In genomic region chr11:7597620-7598019, GRCh38 we compare ENCODE assay signal across 14 cellular contexts.
A peak's percentile ranks its signal among the peaks of the same experiment; 100 is the strongest.
DNase-seq lines count a peak whose midpoint lies in the region; ATAC-seq and TF ChIP-seq lines count a peak whose summit lies in the region.
"Had no signal": no experiment of that assay in that cellular context is flagged by ENCODE, and none has a peak within 500 bp of the region (broad histone marks: within the 10 kb centered on the region; RNA-seq: fewer than 3 reads in every experiment).

No MANE protein-coding gene starts in this region.

- H3K4me3 ChIP-seq in RWPE2 (ENCODE audit: severe bottlenecking) (no peak overlapping the region), lower lobe of right lung (no peak overlapping the region), upper lobe of right lung (no peak overlapping the region)
- H3K4me3 ChIP-seq: GM12878 had no signal

- H3K27me3 ChIP-seq in RWPE2 (ENCODE audit: insufficient read depth, poor library complexity, severe bottlenecking) (no peaks in the 10 kb centered on the region), lower lobe of right lung (ENCODE audit: low read depth) (no peaks in the 10 kb centered on the region), upper lobe of right lung (no peaks in the 10 kb centered on the region)

- intact Hi-C loops in lower lobe of right lung (cut with DNase I) = no loop called here
- intact Hi-C loops in upper lobe of right lung (cut with DNase I) = no loop called here

- H3K36me3 ChIP-seq in RWPE2 (ENCODE audit: low read depth) (no peaks in the 10 kb centered on the region), lower lobe of right lung (no peaks in the 10 kb centered on the region), upper lobe of right lung (no peaks in the 10 kb centered on the region)

- peaks cover 44% of the 10 kb centered on the region for H3K4me1 ChIP-seq in RWPE2 (ENCODE audit: insufficient read depth, poor library complexity, severe bottlenecking)
- peaks cover 33% of the 10 kb centered on the region for H3K4me1 ChIP-seq in lower lobe of right lung
- peaks cover 44% of the 10 kb centered on the region for H3K4me1 ChIP-seq in upper lobe of right lung

- peak; percentile 2 for DNase-seq in NCI-H146 (lab: John Stamatoyannopoulos, UW)
- DNase-seq in NCI-H146 treated with DMSO at 0.1 percent for 48 hours (lab: John Stamatoyannopoulos, UW; ENCODE audit: unreplicated experiment) = no peak
- DNase-seq in RWPE2 (ENCODE audit: low spot score) = no peak
- DNase-seq in lower lobe of right lung = peak; percentile 72
- DNase-seq in upper lobe of right lung = peak; percentile 77
- DNase-seq in cerebellum (ENCODE audit: low spot score) = no peak
- DNase-seq in NCI-H1930 (lab: John Stamatoyannopoulos, UW) = no peak
- DNase-seq: amygdala; effector CD4-positive, alpha-beta T cell; glutamatergic neuron; NCI-H446 treated with DMSO at 0.1 percent for 48 hours had no signal

- TF ChIP-seq CTCF in RWPE2 (IDR thresholded peaks at IDR 0.05; ENCODE audit: poor library complexity, severe bottlenecking) (no peak), lower lobe of right lung (IDR thresholded peaks at IDR 0.05) (no peak), upper lobe of right lung (IDR thresholded peaks at IDR 0.05) (no peak)

- ATAC-seq in RWPE2 (ENCODE audit: low read depth) (peak; percentile 60), lower lobe of right lung (peak; percentile 91), upper lobe of right lung (peak; percentile 87), HG03196 (IDR thresholded peaks at IDR 0.05; ENCODE audit: unreplicated experiment) (no peak)
- ATAC-seq: GM12878, Right ventricle myocardium inferior had no signal

- no peaks in the 10 kb centered on the region for H3K9me3 ChIP-seq in RWPE2 (ENCODE audit: severe bottlenecking)
- no peaks in the 10 kb centered on the region for H3K9me3 ChIP-seq in lower lobe of right lung
- H3K9me3 ChIP-seq in upper lobe of right lung = no peaks in the 10 kb centered on the region

- H3K27ac ChIP-seq in RWPE2 (ENCODE audit: poor library complexity, severe bottlenecking) = no peak overlapping the region
- H3K27ac ChIP-seq in lower lobe of right lung = peak overlapping the region; percentile 47
- H3K27ac ChIP-seq in upper lobe of right lung = peak overlapping the region; percentile 70

Comparison
In these comparisons a context has a peak if more than half of its experiments do, and no peak if none do; other contexts are left out.
1. DNase-seq: peak in NCI-H146 (single experiment), lower lobe of right lung (single experiment) and upper lobe of right lung (single experiment); none in NCI-H146 treated with DMSO at 0.1 percent for 48 hours (single experiment), RWPE2 (single experiment), cerebellum (single experiment) and NCI-H1930 (0 of 2).